In genomic region chr7:76397409-76398183, GRCh38 we compare ENCODE assay signal across 1 cellular context.
TF ChIP-seq lines count a peak whose summit lies in the region.

No MANE protein-coding gene starts in this region.

TF ChIP-seq in WTC11, 78 proteins besides CTCF, POLR2A, EP300 and RAD21 (continued from another document):
- TF ChIP-seq ZNF532 (CRISPR knock-in tag; IDR thresholded peaks at IDR 0.05; ENCODE audit: borderline replicate concordance) (no peak), NFYB (CRISPR knock-in tag; conservative IDR thresholded peaks at IDR 0.05; ENCODE audit: low read depth) (no peak), ZNF219 (CRISPR knock-in tag; IDR thresholded peaks at IDR 0.05; ENCODE audit: borderline replicate concordance) (0 out of 2 replicates have a peak, but pooled peaks have one; percentile 58), EMX1 (CRISPR knock-in tag; IDR thresholded peaks at IDR 0.05) (no peak), ZNF138 (CRISPR knock-in tag; conservative IDR thresholded peaks at IDR 0.05) (no peak), CDX4 (CRISPR knock-in tag; IDR thresholded peaks at IDR 0.05; ENCODE audit: borderline replicate concordance) (no peak), ZNF396 (CRISPR knock-in tag; IDR thresholded peaks at IDR 0.05; ENCODE audit: borderline replicate concordance) (no peak), TCF7 (CRISPR knock-in tag; IDR thresholded peaks at IDR 0.05; ENCODE audit: low read depth) (no peak), AR (CRISPR knock-in tag; IDR thresholded peaks at IDR 0.05) (no peak), SMAD3 (CRISPR knock-in tag; IDR thresholded peaks at IDR 0.05; ENCODE audit: borderline replicate concordance) (peak; percentile 90), ZNF121 (CRISPR knock-in tag; IDR thresholded peaks at IDR 0.05) (peak; percentile 59), GABPB1 (CRISPR knock-in tag; IDR thresholded peaks at IDR 0.05) (no peak), E2F4 (CRISPR knock-in tag; IDR thresholded peaks at IDR 0.05; ENCODE audit: borderline replicate concordance, low read depth) (no peak), SMAD4 (CRISPR knock-in tag; IDR thresholded peaks at IDR 0.05) (no peak), HMGA2 (CRISPR knock-in tag; IDR thresholded peaks at IDR 0.05) (no peak), STAT6 (CRISPR knock-in tag; conservative IDR thresholded peaks at IDR 0.05; ENCODE audit: low read depth) (no peak), ATF3 (CRISPR knock-in tag; conservative IDR thresholded peaks at IDR 0.05) (no peak), JAZF1 (CRISPR knock-in tag; IDR thresholded peaks at IDR 0.05) (no peak), ZNF416 (CRISPR knock-in tag; IDR thresholded peaks at IDR 0.05) (no peak), PREB (CRISPR knock-in tag; IDR thresholded peaks at IDR 0.05; ENCODE audit: borderline replicate concordance) (no peak), KAT7 (CRISPR knock-in tag; IDR thresholded peaks at IDR 0.05; ENCODE audit: borderline replicate concordance) (0 out of 2 replicates have a peak, but pooled peaks have one; percentile 80), CREB1 (CRISPR knock-in tag; IDR thresholded peaks at IDR 0.05) (peak; percentile 79; the same call in 1 of the 2 replicates), TEAD4 (CRISPR knock-in tag; IDR thresholded peaks at IDR 0.05) (no peak), GTF2I (CRISPR knock-in tag; conservative IDR thresholded peaks at IDR 0.05) (no peak), IRF1 (CRISPR knock-in tag; IDR thresholded peaks at IDR 0.05) (peak; percentile 92), ATF2 (CRISPR knock-in tag; IDR thresholded peaks at IDR 0.05; ENCODE audit: borderline replicate concordance, low read depth) (no peak), ZNF425 (CRISPR knock-in tag; conservative IDR thresholded peaks at IDR 0.05) (no peak), FOXK1 (CRISPR knock-in tag; IDR thresholded peaks at IDR 0.05) (peak; percentile 79; the same call in 1 of the 2 replicates), E2F1 (CRISPR knock-in tag; IDR thresholded peaks at IDR 0.05) (peak; percentile 86; the same call in 1 of the 2 replicates), ZNF232 (CRISPR knock-in tag; IDR thresholded peaks at IDR 0.05) (peak; percentile 56; the same call in 1 of the 2 replicates)
TF ChIP-seq in WTC11: peak in this region for 30.
